In the genomic region with DNA sequence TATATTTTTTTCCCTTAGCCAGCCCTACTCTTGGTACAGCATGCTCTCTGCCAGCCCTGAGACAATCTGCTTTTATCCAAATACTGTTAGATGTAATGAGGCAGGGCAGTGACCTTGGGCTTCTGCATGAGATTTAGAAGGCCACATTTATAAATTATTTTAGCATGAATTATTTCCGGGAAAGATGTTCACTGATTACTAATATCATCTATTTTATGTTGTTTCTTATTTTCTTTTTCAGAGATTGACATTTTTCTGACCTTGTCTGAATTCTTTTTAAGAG, we compare ENCODE assay signal across 13 cellular contexts. TPM values are rescaled to one million over a fixed set of nuclear protein-coding genes. Genes with fewer than 3 reads are reported as not detected.
DNase-seq lines count a peak whose midpoint lies in the region; ATAC-seq and TF ChIP-seq lines count a peak whose summit lies in the region.
"Had no signal": no experiment of that assay in that cellular context is flagged by ENCODE, and none has a peak within 500 bp of the region (broad histone marks: within the 10 kb centered on the region; RNA-seq: fewer than 3 reads in every experiment).

No MANE protein-coding gene starts in this region.

- CTCF ChIA-PET in Calu3 (lab: Charles Lee), result no interaction called here

- no peak for TF ChIP-seq CTCF in heart left ventricle (IDR thresholded peaks at IDR 0.05)
- TF ChIP-seq CTCF in gastroesophageal sphincter (IDR thresholded peaks at IDR 0.05), result no peak
- no peak for TF ChIP-seq CTCF in psoas muscle (IDR thresholded peaks at IDR 0.05)
- no peak for TF ChIP-seq CTCF in uterus (IDR thresholded peaks at IDR 0.05)
- TF ChIP-seq CTCF in Calu3 (IDR thresholded peaks at IDR 0.05; ENCODE audit: unreplicated experiment), result no peak

- H3K36me3 Mint-ChIP-seq in Calu3 (ENCODE audit: insufficient read depth, unreplicated experiment), result no peaks in the 10 kb centered on the region
- H3K36me3 Mint-ChIP-seq: WTC11 had no signal

- no peaks in the 10 kb centered on the region for H3K9me3 Mint-ChIP-seq in Calu3 (ENCODE audit: low read depth, unreplicated experiment)
- H3K9me3 Mint-ChIP-seq: memory B cell, WTC11 had no signal

- TF ChIP-seq POLR2A in heart left ventricle (IDR thresholded peaks at IDR 0.05), result no peak
- TF ChIP-seq POLR2A in gastroesophageal sphincter (IDR thresholded peaks at IDR 0.05), result no peak
- no peak for TF ChIP-seq POLR2A in uterus (IDR thresholded peaks at IDR 0.05)

- H3K27ac ChIP-seq in heart left ventricle, result peak overlapping the region; percentile 69 to 88 (median 80)
- peak overlapping the region; percentile 68 to 81 (median 72) for H3K27ac ChIP-seq in gastroesophageal sphincter
- peak overlapping the region; percentile 81 for H3K27ac ChIP-seq in psoas muscle
- peak overlapping the region; percentile 65 to 66 for H3K27ac ChIP-seq in uterus
- H3K27ac ChIP-seq: KMS-11 had no signal

- intact Hi-C loops in heart left ventricle (cut with DNase I), result no loop called here
- intact Hi-C loops in Right ventricle myocardium inferior (cut with DNase I), result no loop called here
- intact Hi-C loops in psoas muscle (cut with DNase I), result no loop called here
- intact Hi-C loops in uterus (cut with DNase I; ENCODE audit: low total_unique reads), result no loop called here
- intact Hi-C loops in Calu3 (cut with micrococcal nuclease; ENCODE audit: unreplicated experiment), result no loop called here

- peak overlapping the region in 2 of 12 donors; percentile 1 to 16 for H3K4me3 ChIP-seq in heart left ventricle
- H3K4me3 ChIP-seq in gastroesophageal sphincter, result no peak overlapping the region
- H3K4me3 ChIP-seq in psoas muscle, result peak overlapping the region; percentile 43
- no peak overlapping the region for H3K4me3 ChIP-seq in uterus

- peaks cover 0 to 69% (median 52%) of the 10 kb centered on the region in 12 donors for H3K4me1 ChIP-seq in heart left ventricle
- H3K4me1 ChIP-seq in gastroesophageal sphincter, result peaks cover 20 to 69% (median 24%) of the 10 kb centered on the region in 3 donors
- peaks cover 49% of the 10 kb centered on the region for H3K4me1 ChIP-seq in psoas muscle
- H3K4me1 ChIP-seq in uterus, result peaks cover 6 to 16% of the 10 kb centered on the region in 2 donors

- no peak overlapping the region for H3K4me3 Mint-ChIP-seq in Calu3 (ENCODE audit: low read depth, unreplicated experiment)
- H3K4me3 Mint-ChIP-seq: memory B cell, WTC11 had no signal

- DNase-seq in heart left ventricle, result no peak
- no peak for DNase-seq in Right ventricle myocardium inferior (ENCODE audit: missing footprints)
- no peak for DNase-seq in psoas muscle
- no peak for DNase-seq in uterus
- DNase-seq in Calu3, result no peak
- DNase-seq: NCI-H2029 treated with DMSO at 0.1 percent for 48 hours, retina had no signal

- H3K27me3 Mint-ChIP-seq in Calu3 (ENCODE audit: unreplicated experiment), result no peaks in the 10 kb centered on the region
- H3K27me3 Mint-ChIP-seq: memory B cell had no signal

- ATAC-seq in heart left ventricle, result peak in 1 of 4 donors; percentile 47
- no peak for ATAC-seq in Right ventricle myocardium inferior
- no peak for ATAC-seq in gastroesophageal sphincter
- ATAC-seq in psoas muscle, result no peak
- no peak for ATAC-seq in GM19397 (IDR thresholded peaks at IDR 0.05; ENCODE audit: unreplicated experiment)
- ATAC-seq in HG03520 (IDR thresholded peaks at IDR 0.05; ENCODE audit: unreplicated experiment), result no peak
- ATAC-seq: WTC11 had no signal

- no peaks in the 10 kb centered on the region for H3K27me3 ChIP-seq in heart left ventricle
- H3K27me3 ChIP-seq in gastroesophageal sphincter, result no peaks in the 10 kb centered on the region
- no peaks in the 10 kb centered on the region for H3K27me3 ChIP-seq in psoas muscle (ENCODE audit: insufficient read depth in 3 of 3, low read length in 2 of 3)
- no peaks in the 10 kb centered on the region for H3K27me3 ChIP-seq in uterus

- WGBS in heart left ventricle, 4 donors, result 41 to 56% (median 46%) methylated on average over 1 of the region's 1 CpG
- WGBS in gastroesophageal sphincter (ENCODE audit: low coverage in 1 of 2), 2 donors, result 10 to 25% methylated on average over 1 of the region's 1 CpG
- WGBS in psoas muscle, 3 donors, result 50 to 61% (median 54%) methylated on average over 1 of the region's 1 CpG

- no peak for TF ChIP-seq EP300 in gastroesophageal sphincter (IDR thresholded peaks at IDR 0.05)

- H3K9me3 ChIP-seq in heart left ventricle, result no peaks in the 10 kb centered on the region
- no peaks in the 10 kb centered on the region for H3K9me3 ChIP-seq in gastroesophageal sphincter
- H3K9me3 ChIP-seq in psoas muscle, result no peaks in the 10 kb centered on the region
- no peaks in the 10 kb centered on the region for H3K9me3 ChIP-seq in uterus

- H3K36me3 ChIP-seq in heart left ventricle (peaks cover 0 to 24% (median 9%) of the 10 kb centered on the region in 9 donors), gastroesophageal sphincter (peaks cover 0 to 17% of the 10 kb centered on the region in 2 donors), psoas muscle (ENCODE audit: insufficient read depth in 1 of 2, low read depth in 1 of 2) (peaks cover 0 to 12% of the 10 kb centered on the region in 2 donors), uterus (no peaks in the 10 kb centered on the region)

- H3K27ac Mint-ChIP-seq in Calu3 (ENCODE audit: unreplicated experiment), result no peak overlapping the region
- H3K27ac Mint-ChIP-seq: WTC11 had no signal

- no TSS peak for BruUV-seq in Calu3 (replicated peaks; lab: Mats Ljungman, UMichigan)

- no peaks in the 10 kb centered on the region for H3K4me1 Mint-ChIP-seq in Calu3 (ENCODE audit: low read depth, unreplicated experiment)

RNA-seq across cellular contexts. Expression of a gene that starts 23.1 kb away (rescaled TPM):
- 10 to 100 TPM; 21.5 to 42.2 (median 26.8) TPM for total RNA-seq in heart left ventricle
- 10 to 100 TPM; 12.0 to 22.6 TPM for polyA plus RNA-seq in heart left ventricle
- 25.8 TPM for total RNA-seq in Right ventricle myocardium inferior
- total RNA-seq in gastroesophageal sphincter, result 10 to 100 TPM; 44.5 to 68.6 (median 65.6) TPM
- total RNA-seq in psoas muscle, result 10 to 100 TPM; 15.3 to 30.8 (median 17.8) TPM
- 10 to 100 TPM in 1 of 3 donors, 1 to 10 TPM in 2; 6.9 to 13.5 (median 9.3) TPM for polyA plus RNA-seq in psoas muscle
- 10 to 100 TPM; 18.4 to 89.4 (median 40.9) TPM for total RNA-seq in uterus
- total RNA-seq in Calu3 (2022), result 17.5 and 22.9 TPM in 2 replicates
